ENCODE assay signal across 18 cellular contexts in the genomic region with DNA sequence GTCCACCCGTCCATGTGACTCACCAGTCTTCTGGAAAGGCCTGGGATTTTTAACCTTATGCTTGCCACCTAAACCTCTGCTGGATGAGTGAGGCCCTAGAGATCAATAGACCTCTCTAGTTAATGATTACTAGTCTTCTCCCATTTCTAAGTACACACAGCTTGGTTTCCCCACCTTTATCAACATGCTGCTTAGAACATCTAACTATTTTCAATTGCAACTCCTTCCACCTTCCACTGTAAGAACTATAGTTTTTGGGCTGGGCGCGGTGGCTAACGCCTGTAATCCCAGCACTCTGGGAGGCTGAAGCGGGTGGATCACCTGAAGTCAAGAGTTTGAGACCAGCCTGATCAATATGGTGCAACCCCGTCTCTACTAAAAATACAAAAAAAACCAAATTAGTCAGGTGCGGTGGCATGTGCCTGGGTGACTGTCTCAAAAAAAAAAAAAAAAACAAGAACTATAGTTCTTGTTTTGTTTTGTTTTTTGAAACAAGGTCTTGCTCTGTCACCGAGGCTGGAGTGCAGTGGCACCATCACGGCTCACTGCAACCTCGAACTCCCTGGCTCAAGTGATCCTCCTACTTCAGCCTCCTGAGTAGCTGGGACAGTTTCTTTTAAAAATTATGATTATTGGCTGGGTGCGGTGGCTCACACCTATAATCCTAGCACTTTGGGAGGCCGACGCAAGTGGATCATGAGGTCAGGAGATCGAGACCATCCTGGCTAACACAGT.
"Had no signal": no experiment of that assay in that cellular context is flagged by ENCODE, and none has a peak within 500 bp of the region (broad histone marks: within the 10 kb centered on the region; RNA-seq: fewer than 3 reads in every experiment).

No MANE protein-coding gene starts in this region.

- H3K9me3 Mint-ChIP-seq: activated CD4-positive, alpha-beta T cell treated with anti-CD3 and anti-CD28 coated beads, Interleukin-2, amount 10 ng/mL, durations not matched to agents 7 days and 5 days; activated naive CD8-positive, alpha-beta T cell treated with anti-CD3 and anti-CD28 coated beads, Interleukin-2, amount 10 ng/mL, durations not matched to agents 7 days and 5 days; activated T-helper 1 cell treated with anti-CD3 and anti-CD28 coated beads, Interleukin-12 subunit alpha, Interleukin-12 subunit beta, Interleukin-2, Interleukin-4 antibody, amounts not matched to agents 30 ng/mL and 10 ng/mL and 1 ng/mL, durations not matched to agents 14 hours and 24 hours and 36 hours; naive thymus-derived CD4-positive, alpha-beta T cell; T-helper 1 cell treated with Interleukin-12 subunit alpha and Interleukin-12 subunit beta and Interleukin-4 antibody, amounts not matched to agents 30 μg/mL and 1 μg/mL, for 36 hours had no signal

- H3K4me1 ChIP-seq: uterus had no signal

- H3K36me3 ChIP-seq: tibial artery, uterus had no signal

- H3K27ac ChIP-seq: tibial artery, uterus had no signal

- H3K4me3 Mint-ChIP-seq: activated CD4-positive, alpha-beta T cell treated with anti-CD3 and anti-CD28 coated beads, Interleukin-2, amount 10 ng/mL, durations not matched to agents 7 days and 5 days; activated naive CD8-positive, alpha-beta T cell treated with anti-CD3 and anti-CD28 coated beads, Interleukin-2, amount 10 ng/mL, durations not matched to agents 7 days and 5 days; activated T-helper 1 cell treated with anti-CD3 and anti-CD28 coated beads, Interleukin-12 subunit alpha, Interleukin-12 subunit beta, Interleukin-2, Interleukin-4 antibody, amounts not matched to agents 30 ng/mL and 10 ng/mL and 1 ng/mL, durations not matched to agents 14 hours and 24 hours and 36 hours; naive thymus-derived CD4-positive, alpha-beta T cell; T-helper 1 cell treated with Interleukin-12 subunit alpha and Interleukin-12 subunit beta and Interleukin-4 antibody, amounts not matched to agents 30 μg/mL and 1 μg/mL, for 36 hours had no signal

- H3K27me3 ChIP-seq: tibial artery, uterus had no signal

- H3K27me3 Mint-ChIP-seq: activated CD4-positive, alpha-beta T cell treated with anti-CD3 and anti-CD28 coated beads, Interleukin-2, amount 10 ng/mL, durations not matched to agents 7 days and 5 days; activated naive CD8-positive, alpha-beta T cell treated with anti-CD3 and anti-CD28 coated beads, Interleukin-2, amount 10 ng/mL, durations not matched to agents 7 days and 5 days; naive thymus-derived CD4-positive, alpha-beta T cell had no signal

- H3K27ac Mint-ChIP-seq: activated CD4-positive, alpha-beta T cell treated with anti-CD3 and anti-CD28 coated beads, Interleukin-2, amount 10 ng/mL, durations not matched to agents 7 days and 5 days; activated naive CD8-positive, alpha-beta T cell treated with anti-CD3 and anti-CD28 coated beads, Interleukin-2, amount 10 ng/mL, durations not matched to agents 7 days and 5 days; activated T-helper 1 cell treated with anti-CD3 and anti-CD28 coated beads, Interleukin-12 subunit alpha, Interleukin-12 subunit beta, Interleukin-2, Interleukin-4 antibody, amounts not matched to agents 30 ng/mL and 10 ng/mL and 1 ng/mL, durations not matched to agents 14 hours and 24 hours and 36 hours; T-helper 1 cell treated with Interleukin-12 subunit alpha and Interleukin-12 subunit beta and Interleukin-4 antibody, amounts not matched to agents 30 μg/mL and 1 μg/mL, for 36 hours had no signal

- H3K4me3 ChIP-seq: tibial artery, uterus had no signal

- H3K9me3 ChIP-seq: tibial artery, uterus had no signal

- H3K36me3 Mint-ChIP-seq: activated naive CD8-positive, alpha-beta T cell treated with anti-CD3 and anti-CD28 coated beads, Interleukin-2, amount 10 ng/mL, durations not matched to agents 7 days and 5 days; naive thymus-derived CD4-positive, alpha-beta T cell had no signal

- ATAC-seq: naive thymus-derived CD4-positive, alpha-beta T cell had no signal

- FAIRE-seq: frontal cortex, TTC549 had no signal

- DNase-seq: activated CD4-positive, alpha-beta T cell treated with anti-CD3 and anti-CD28 coated beads, Interleukin-2, amount 10 ng/mL, durations not matched to agents 7 days and 5 days; activated CD4-positive, CD25-positive, alpha-beta regulatory T cell; activated CD8-positive, alpha-beta memory T cell treated with anti-CD3 and anti-CD28 coated beads for 24 hours; activated naive CD4-positive, alpha-beta T cell; activated naive CD8-positive, alpha-beta T cell treated with anti-CD3 and anti-CD28 coated beads, Interleukin-2, amount 10 ng/mL, durations not matched to agents 7 days and 5 days; cerebellar nuclear complex; head of caudate nucleus; mammary epithelial cell; naive thymus-derived CD4-positive, alpha-beta T cell; stimulated activated CD4-positive, alpha-beta T cell treated with anti-CD3 and anti-CD28 coated beads, Interleukin-15, amount 100 ng/mL, for 24 hours; stimulated activated CD4-positive, alpha-beta T cell treated with anti-CD3 and anti-CD28 coated beads, Interleukin-4, amount 100 ng/mL, for 24 hours; stimulated activated naive CD4-positive, alpha-beta T cell; tibial artery; uterus had no signal
